Comparison of ENCODE assay signal across 1 cellular context in the genomic region with DNA sequence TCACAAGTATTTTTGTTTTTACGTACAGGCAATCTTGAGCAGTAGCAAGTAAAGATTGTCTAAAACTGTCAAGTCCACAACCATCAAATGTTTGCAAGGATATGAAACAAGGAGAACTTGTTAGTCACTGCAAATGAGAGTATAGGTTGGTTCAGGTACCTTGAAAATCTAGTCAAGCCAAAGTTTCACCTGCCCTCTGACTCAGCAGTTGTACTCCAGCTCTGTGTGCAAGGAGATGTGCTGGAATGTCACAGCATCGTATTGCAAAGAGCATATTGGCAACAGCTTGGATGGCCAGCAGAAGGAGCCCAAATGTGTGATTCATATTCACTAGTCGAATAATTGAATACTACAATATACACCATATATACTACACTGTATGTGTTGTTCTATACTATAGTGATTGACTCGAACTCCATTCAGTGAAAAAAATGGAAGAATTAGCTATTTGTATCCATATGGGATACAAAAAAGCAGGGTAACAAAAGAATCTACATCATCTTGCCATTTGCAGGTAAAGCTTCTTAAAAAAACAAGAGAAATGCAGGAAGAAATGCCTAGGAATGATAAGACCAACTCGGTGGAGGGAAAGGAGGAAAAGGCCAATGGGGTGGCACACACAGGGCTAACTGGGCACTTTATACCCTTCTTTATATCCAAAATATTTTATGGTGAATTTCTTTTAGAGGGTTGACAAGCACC.
TF ChIP-seq lines count a peak whose summit lies in the region.

No MANE protein-coding gene starts in this region.

TF ChIP-seq in SK-N-SH treated with all-trans-retinoic acid at 6 μM for 48 hours, 23 proteins besides CTCF, POLR2A, EP300 and RAD21:
- TF ChIP-seq, protein P1, sequence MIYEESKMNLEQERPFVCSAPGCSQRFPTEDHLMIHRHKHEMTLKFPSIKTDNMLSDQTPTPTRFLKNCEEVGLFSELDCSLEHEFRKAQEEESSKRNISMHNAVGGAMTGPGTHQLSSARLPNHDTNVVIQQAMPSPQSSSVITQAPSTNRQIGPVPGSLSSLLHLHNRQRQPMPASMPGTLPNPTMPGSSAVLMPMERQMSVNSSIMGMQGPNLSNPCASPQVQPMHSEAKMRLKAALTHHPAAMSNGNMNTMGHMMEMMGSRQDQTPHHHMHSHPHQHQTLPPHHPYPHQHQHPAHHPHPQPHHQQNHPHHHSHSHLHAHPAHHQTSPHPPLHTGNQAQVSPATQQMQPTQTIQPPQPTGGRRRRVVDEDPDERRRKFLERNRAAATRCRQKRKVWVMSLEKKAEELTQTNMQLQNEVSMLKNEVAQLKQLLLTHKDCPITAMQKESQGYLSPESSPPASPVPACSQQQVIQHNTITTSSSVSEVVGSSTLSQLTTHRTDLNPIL (CRISPR knock-in tag; IDR thresholded peaks at IDR 0.05; ENCODE audit: low read depth) = no peak
- TF ChIP-seq ARNTL (CRISPR knock-in tag; IDR thresholded peaks at IDR 0.05; ENCODE audit: borderline replicate concordance, low read depth) = no peak
- TF ChIP-seq SNAI2 (CRISPR knock-in tag; IDR thresholded peaks at IDR 0.05) = no peak
- no peak for TF ChIP-seq CSDC2 (CRISPR knock-in tag; IDR thresholded peaks at IDR 0.05)
